In genomic region chr1:146007048-146007784, GRCh38 we compare ENCODE assay signal across 7 cellular contexts. TPM values are rescaled to one million over a fixed set of nuclear protein-coding genes. Genes with fewer than 3 reads are reported as not detected.
DNase-seq lines count a peak whose midpoint lies in the region; ATAC-seq, FAIRE-seq and TF ChIP-seq lines count a peak whose summit lies in the region.

No MANE protein-coding gene starts in this region.

- intact Hi-C loops in transverse colon (cut with DNase I; ENCODE audit: low total_unique reads): no loop called here

- H3F3A ChIP-seq in neural progenitor cell (ENCODE audit: low read depth): no peaks in the 10 kb centered on the region

- H3K79me2 ChIP-seq in neural progenitor cell (ENCODE audit: low read depth): no peaks in the 10 kb centered on the region

- in situ Hi-C loops in transverse colon (cut with MboI; ENCODE audit: low pct_ligation_motif_present in 1 of 4, low pct_unique_long_range_greater_than_20kb in 1 of 4, low sequenced_read_pairs in 3 of 4): loop anchor here in 1 of 4 donors (25.0 kb wide), 1 partner anchor 120 kb away; the partner anchor contains the start of gene ANKRD35

- H3K27ac Mint-ChIP-seq in activated T-cell treated with anti-CD3 and anti-CD28 coated beads, Interleukin-2, amount 50 U/mL, for 72 hours: peak overlapping the region; percentile 99
- no peak overlapping the region for H3K27ac Mint-ChIP-seq in neural progenitor cell

- peak; percentile 94 for TF ChIP-seq EP300 in transverse colon (IDR thresholded peaks at IDR 0.05; ENCODE audit: low read depth)

- H4K20me1 ChIP-seq in neural progenitor cell (ENCODE audit: low read depth): no peaks in the 10 kb centered on the region

- peak; percentile 52 for DNase-seq in GM12891 (ENCODE audit: insufficient read length, low spot score)
- DNase-seq in Kasumi-1 (lab: John Stamatoyannopoulos, UW): peak; percentile 94
- DNase-seq in Peyer's patch: peak in 2 of 3 donors; percentile 79 to 88
- peak; percentile 70 to 76 for DNase-seq in activated T-cell treated with anti-CD3 and anti-CD28 coated beads, Interleukin-2, amount 50 U/mL, for 72 hours
- peak; percentile 92 for DNase-seq in fibroblast of pulmonary artery (ENCODE audit: low read depth)
- DNase-seq in neural progenitor cell (ENCODE audit: low spot score): peak; percentile 80
- peak; percentile 74 for DNase-seq in transverse colon

- peaks cover 49% of the 10 kb centered on the region for H3K4me1 Mint-ChIP-seq in activated T-cell treated with anti-CD3 and anti-CD28 coated beads, Interleukin-2, amount 50 U/mL, for 72 hours (ENCODE audit: low read depth)
- H3K4me1 Mint-ChIP-seq in neural progenitor cell: peaks cover 5% of the 10 kb centered on the region

- H3K9me3 Mint-ChIP-seq in activated T-cell treated with anti-CD3 and anti-CD28 coated beads, Interleukin-2, amount 50 U/mL, for 72 hours: no peaks in the 10 kb centered on the region
- H3K9me3 Mint-ChIP-seq in neural progenitor cell: no peaks in the 10 kb centered on the region

- no peak overlapping the region for H3K4me2 ChIP-seq in neural progenitor cell

- H3K27me3 ChIP-seq in Peyer's patch (no peaks in the 10 kb centered on the region), neural progenitor cell (no peaks in the 10 kb centered on the region), transverse colon (no peaks in the 10 kb centered on the region)

- TF ChIP-seq CTCF in Peyer's patch (IDR thresholded peaks at IDR 0.05) (peak; percentile 90 to 100 (median 98)), fibroblast of pulmonary artery (IDR thresholded peaks at IDR 0.05; ENCODE audit: low read length, missing control alignments) (peak; percentile 64), neural progenitor cell (IDR thresholded peaks at IDR 0.05) (peak; percentile 86), transverse colon (IDR thresholded peaks at IDR 0.05) (peak; percentile 80 to 99 (median 90))

- TF ChIP-seq POLR2A in GM12891 (IDR thresholded peaks at IDR 0.05; ENCODE audit: low read depth, low read length) (no peak), Peyer's patch (IDR thresholded peaks at IDR 0.05) (peak; percentile 33 to 85), transverse colon (IDR thresholded peaks at IDR 0.05) (peak; percentile 76)

- H3K27me3 Mint-ChIP-seq in activated T-cell treated with anti-CD3 and anti-CD28 coated beads, Interleukin-2, amount 50 U/mL, for 72 hours (ENCODE audit: low read depth): no peaks in the 10 kb centered on the region
- peaks cover 3% of the 10 kb centered on the region for H3K27me3 Mint-ChIP-seq in neural progenitor cell (ENCODE audit: insufficient read depth, low read depth)

- peak; percentile 90 to 95 for ATAC-seq in activated T-cell treated with anti-CD3 and anti-CD28 coated beads, Interleukin-2, amount 50 U/mL, for 72 hours (replicated peaks in 1 of 2)

- H3K4me3 Mint-ChIP-seq in activated T-cell treated with anti-CD3 and anti-CD28 coated beads, Interleukin-2, amount 50 U/mL, for 72 hours: peak overlapping the region; percentile 60 to 84
- H3K4me3 Mint-ChIP-seq in neural progenitor cell: no peak overlapping the region

- H3K4me3 ChIP-seq in Peyer's patch (peak overlapping the region in 1 of 4 donors; percentile 17), fibroblast of pulmonary artery (replicated peaks; ENCODE audit: low read depth, low read length) (no peak overlapping the region), neural progenitor cell (no peak overlapping the region), transverse colon (peak overlapping the region in 1 of 4 donors; percentile 16)

- H3K9me3 ChIP-seq in Peyer's patch (no peaks in the 10 kb centered on the region), neural progenitor cell (ENCODE audit: low read depth) (no peaks in the 10 kb centered on the region), transverse colon (no peaks in the 10 kb centered on the region)

- H2AFZ ChIP-seq in neural progenitor cell (replicated peaks): no peak overlapping the region

- 0 to 3% methylated on average over 3 of the region's 3 CpGs for WGBS in transverse colon (ENCODE audit: low coverage in 1 of 2), 2 donors

- no peaks in the 10 kb centered on the region for H3K36me3 Mint-ChIP-seq in activated T-cell treated with anti-CD3 and anti-CD28 coated beads, Interleukin-2, amount 50 U/mL, for 72 hours (ENCODE audit: insufficient read depth in 2 of 2)
- H3K36me3 Mint-ChIP-seq in neural progenitor cell: no peaks in the 10 kb centered on the region

- no peaks in the 10 kb centered on the region for H3K36me3 ChIP-seq in Peyer's patch
- no peaks in the 10 kb centered on the region for H3K36me3 ChIP-seq in neural progenitor cell
- H3K36me3 ChIP-seq in transverse colon: no peaks in the 10 kb centered on the region

- H3K27ac ChIP-seq in Peyer's patch (peak overlapping the region; percentile 74 to 94 (median 89)), neural progenitor cell (no peak overlapping the region), transverse colon (peak overlapping the region; percentile 68 to 88 (median 76))

- peaks cover 0 to 12% (median 10%) of the 10 kb centered on the region in 4 donors for H3K4me1 ChIP-seq in Peyer's patch
- no peaks in the 10 kb centered on the region for H3K4me1 ChIP-seq in neural progenitor cell
- peaks cover 8 to 41% (median 21%) of the 10 kb centered on the region in 4 donors for H3K4me1 ChIP-seq in transverse colon

- H3K9ac ChIP-seq in neural progenitor cell: no peak overlapping the region

- FAIRE-seq in GM12891 (lab: Jason Lieb, UNC): peak; percentile 35

TF ChIP-seq in GM12891, 5 proteins besides CTCF, POLR2A, EP300 and RAD21:
- no peak for TF ChIP-seq PAX5 (IDR thresholded peaks at IDR 0.05; ENCODE audit: insufficient read depth, low read length, severe bottlenecking)
- no peak for TF ChIP-seq POLR2AphosphoS5 (IDR thresholded peaks at IDR 0.05; ENCODE audit: low read depth, low read length)
- TF ChIP-seq SPI1 (IDR thresholded peaks at IDR 0.05; ENCODE audit: low read depth, low read length): peak; percentile 94
- no peak for TF ChIP-seq TAF1 (IDR thresholded peaks at IDR 0.05; ENCODE audit: low read depth, low read length)

RNA-seq across cellular contexts. Expression of gene TXNIP, which starts 10.8 kb away (rescaled TPM):
- 129 TPM for polyA plus RNA-seq in GM12891 (2012; ENCODE audit: low read depth, missing spikeins)
- total RNA-seq in Peyer's patch (1,000 to 10,000 TPM in 2 of 4 donors, 100 to 1,000 TPM in 2; 313 to 1,366 (median 694) TPM), neural progenitor cell (ENCODE audit: low replicate concordance) (177 and 213 TPM in 2 replicates), transverse colon (1,000 to 10,000 TPM in 2 of 4 donors, 100 to 1,000 TPM in 2; 296 to 2,602 (median 982) TPM)
- 100 to 1,000 TPM; 141 to 212 TPM for total RNA-seq in activated T-cell treated with anti-CD3 and anti-CD28 coated beads, Interleukin-2, amount 50 U/mL, for 72 hours

RNA-seq across cellular contexts. Expression of gene HJV, which starts 14.3 kb away (rescaled TPM):
- not detected for polyA plus RNA-seq in GM12891 (2012; ENCODE audit: low read depth, missing spikeins)
- not detected for total RNA-seq in Peyer's patch
- not detected for total RNA-seq in activated T-cell treated with anti-CD3 and anti-CD28 coated beads, Interleukin-2, amount 50 U/mL, for 72 hours
- not detected in 2 replicates for total RNA-seq in neural progenitor cell (ENCODE audit: low replicate concordance)
- total RNA-seq in transverse colon: under 1 TPM in 1 of 4 donors, not detected in 3; 0.27 TPM

RNA-seq across cellular contexts. Expression of gene POLR3GL, which starts 42.7 kb away (rescaled TPM):
- polyA plus RNA-seq in GM12891 (2012; ENCODE audit: low read depth, missing spikeins): 28.2 TPM
- total RNA-seq in Peyer's patch (10 to 100 TPM in 3 of 4 donors, 1 to 10 TPM in 1; 8.7 to 25.6 (median 12.5) TPM), neural progenitor cell (ENCODE audit: low replicate concordance) (11.1 and 12.0 TPM in 2 replicates), transverse colon (10 to 100 TPM in 3 of 4 donors, 1 to 10 TPM in 1; 1.2 to 23.7 (median 14.4) TPM)
- total RNA-seq in activated T-cell treated with anti-CD3 and anti-CD28 coated beads, Interleukin-2, amount 50 U/mL, for 72 hours: 10 to 100 TPM; 32.5 to 36.1 TPM

RNA-seq across cellular contexts. Expression of gene ANKRD34A, which starts 42.8 kb away (rescaled TPM):
- polyA plus RNA-seq in GM12891 (2012; ENCODE audit: low read depth, missing spikeins): 1.5 TPM
- total RNA-seq in Peyer's patch (1 to 10 TPM in 1 of 4 donors, under 1 TPM in 1, not detected in 2; 0.54 to 3.7 TPM), neural progenitor cell (ENCODE audit: low replicate concordance) (0.06 and 0.28 TPM in 2 replicates), transverse colon (1 to 10 TPM in 1 of 4 donors, under 1 TPM in 2, not detected in 1; 0.41 to 4.1 (median 0.64) TPM)
- total RNA-seq in activated T-cell treated with anti-CD3 and anti-CD28 coated beads, Interleukin-2, amount 50 U/mL, for 72 hours: 1 to 10 TPM; 2.6 to 3.6 TPM

RNA-seq across cellular contexts. Expression of gene LIX1L, which starts 49.4 kb away (rescaled TPM):
- 6.1 TPM for polyA plus RNA-seq in GM12891 (2012; ENCODE audit: low read depth, missing spikeins)
- total RNA-seq in Peyer's patch (10 to 100 TPM in 1 of 4 donors, 1 to 10 TPM in 3; 3.7 to 10.7 (median 4.5) TPM), neural progenitor cell (ENCODE audit: low replicate concordance) (12.5 and 13.6 TPM in 2 replicates), transverse colon (10 to 100 TPM in 2 of 4 donors, 1 to 10 TPM in 2; 7.2 to 12.5 (median 9.8) TPM)
- 10 to 100 TPM; 36.9 to 39.5 TPM for total RNA-seq in activated T-cell treated with anti-CD3 and anti-CD28 coated beads, Interleukin-2, amount 50 U/mL, for 72 hours
